Comparison of ENCODE assay signal across 8 cellular contexts in the genomic region with DNA sequence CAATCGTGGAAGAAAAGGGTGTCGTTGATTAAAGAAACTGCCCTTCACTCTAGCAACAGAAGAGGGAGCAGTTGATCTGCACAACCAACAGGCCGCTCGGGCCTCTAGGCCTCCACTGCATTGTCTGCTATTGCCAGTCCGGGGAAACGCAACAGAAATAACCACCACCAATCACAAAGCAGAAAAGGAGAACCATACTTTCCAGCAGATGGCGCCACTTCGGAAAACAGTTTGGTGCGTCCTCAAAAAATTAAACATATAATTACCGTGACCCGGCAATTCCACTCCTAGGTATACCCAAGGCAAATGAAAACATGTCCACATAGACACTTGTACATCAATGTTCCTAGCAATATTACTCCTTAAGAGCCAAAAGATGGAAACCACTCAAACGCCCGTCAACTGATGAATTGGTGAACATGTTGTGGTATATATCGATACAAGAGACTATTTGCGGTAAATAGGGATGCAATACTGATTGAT.
DNase-seq lines count a peak whose midpoint lies in the region; ATAC-seq and TF ChIP-seq lines count a peak whose summit lies in the region.

No MANE protein-coding gene starts in this region.

- no peak overlapping the region for H3K4me3 Mint-ChIP-seq in chondrocyte (ENCODE audit: unreplicated experiment)
- H3K4me3 Mint-ChIP-seq in stimulated activated naive B cell treated with anti-CD40 and anti-IgM and Interleukin-4, amounts not matched to agents 10 μg/mL and 1 μg/mL and 100 μg/mL, for 72 hours: no peak overlapping the region

- no peaks in the 10 kb centered on the region for H3K9me3 Mint-ChIP-seq in chondrocyte (ENCODE audit: low read depth)
- H3K9me3 Mint-ChIP-seq in stimulated activated naive B cell treated with anti-CD40 and anti-IgM and Interleukin-4, amounts not matched to agents 10 μg/mL and 1 μg/mL and 100 μg/mL, for 72 hours: no peaks in the 10 kb centered on the region

- peak; percentile 19 for DNase-seq in SIG-M5 treated with dmso at 0.1 percent for 504 hours (lab: John Stamatoyannopoulos, UW; ENCODE audit: unreplicated experiment)
- DNase-seq in SIG-M5 (lab: John Stamatoyannopoulos, UW): no peak
- DNase-seq in HuH-7 (ENCODE audit: low spot score): peak; percentile 70
- DNase-seq in RPMI7951 (ENCODE audit: low read depth): peak; percentile 89
- no peak for DNase-seq in chondrocyte (ENCODE audit: low spot score)
- peak; percentile 78 for DNase-seq in kidney glomerular epithelial cell (lab: John Stamatoyannopoulos, UW)
- DNase-seq in stimulated activated naive B cell treated with anti-CD40 and anti-IgM and Interleukin-4, amounts not matched to agents 10 μg/mL and 1 μg/mL and 100 μg/mL, for 72 hours: peak; percentile 4

- H3K36me3 Mint-ChIP-seq in chondrocyte (ENCODE audit: low read depth): no peaks in the 10 kb centered on the region
- H3K36me3 Mint-ChIP-seq in stimulated activated naive B cell treated with anti-CD40 and anti-IgM and Interleukin-4, amounts not matched to agents 10 μg/mL and 1 μg/mL and 100 μg/mL, for 72 hours: no peaks in the 10 kb centered on the region

- H3K27ac Mint-ChIP-seq in chondrocyte (ENCODE audit: unreplicated experiment): peak overlapping the region; percentile 37
- no peak overlapping the region for H3K27ac Mint-ChIP-seq in stimulated activated naive B cell treated with anti-CD40 and anti-IgM and Interleukin-4, amounts not matched to agents 10 μg/mL and 1 μg/mL and 100 μg/mL, for 72 hours

- no peaks in the 10 kb centered on the region for H3K27me3 Mint-ChIP-seq in chondrocyte (ENCODE audit: low read depth)
- peaks cover 6 to 8% of the 10 kb centered on the region in 2 donors for H3K27me3 Mint-ChIP-seq in stimulated activated naive B cell treated with anti-CD40 and anti-IgM and Interleukin-4, amounts not matched to agents 10 μg/mL and 1 μg/mL and 100 μg/mL, for 72 hours

- peaks cover 35% of the 10 kb centered on the region for H3K4me1 Mint-ChIP-seq in chondrocyte (ENCODE audit: low read depth)
- H3K4me1 Mint-ChIP-seq in stimulated activated naive B cell treated with anti-CD40 and anti-IgM and Interleukin-4, amounts not matched to agents 10 μg/mL and 1 μg/mL and 100 μg/mL, for 72 hours: no peaks in the 10 kb centered on the region

- peak; percentile 41 to 61 for ATAC-seq in stimulated activated naive B cell treated with anti-CD40 and anti-IgM and Interleukin-4, amounts not matched to agents 10 μg/mL and 1 μg/mL and 100 μg/mL, for 72 hours (replicated peaks)
- no peak for ATAC-seq in GM18520 (IDR thresholded peaks at IDR 0.05; ENCODE audit: unreplicated experiment)

- peak; percentile 98 for TF ChIP-seq CTCF in chondrocyte (IDR thresholded peaks at IDR 0.05)

Comparison
In these comparisons a context has a peak if more than half of its experiments do, and no peak if none do; other contexts are left out.
1. DNase-seq: peak in SIG-M5 treated with dmso at 0.1 percent for 504 hours (single experiment), HuH-7 (single experiment), RPMI7951 (single experiment), kidney glomerular epithelial cell (single experiment) and stimulated activated naive B cell treated with anti-CD40 and anti-IgM and Interleukin-4, amounts not matched to agents 10 μg/mL and 1 μg/mL and 100 μg/mL, for 72 hours (single experiment); none in SIG-M5 (single experiment) and chondrocyte (single experiment).